9 cellular contexts compared by ENCODE assay signal in genomic region chr9:2623866-2624682, GRCh38. TPM values are rescaled to one million over a fixed set of nuclear protein-coding genes. Genes with fewer than 3 reads are reported as not detected.
DNase-seq lines count a peak whose midpoint lies in the region; ATAC-seq and TF ChIP-seq lines count a peak whose summit lies in the region.
"Had no signal": no experiment of that assay in that cellular context is flagged by ENCODE, and none has a peak within 500 bp of the region (broad histone marks: within the 10 kb centered on the region; RNA-seq: fewer than 3 reads in every experiment).

No MANE protein-coding gene starts in this region.

- no peak for TF ChIP-seq CTCF in sigmoid colon (IDR thresholded peaks at IDR 0.05)

- intact Hi-C loops in sigmoid colon (cut with DNase I), result loop anchor here (5.0 to 10.0 kb wide), 7 partner anchors 67 to 903 kb away; partner anchors contain the start of genes PUM3 and RFX3

- H3K27me3 Mint-ChIP-seq in activated naive CD8-positive, alpha-beta T cell, result peaks cover 39% of the 10 kb centered on the region

- no peak for TF ChIP-seq POLR2A in sigmoid colon (IDR thresholded peaks at IDR 0.05)

- no peaks in the 10 kb centered on the region for H3K36me3 Mint-ChIP-seq in activated naive CD8-positive, alpha-beta T cell

- no peak for ATAC-seq in GM19328 (IDR thresholded peaks at IDR 0.05; ENCODE audit: unreplicated experiment)

- WGBS in sigmoid colon, 2 donors, result 57 to 70% methylated on average over 5 of the region's 5 CpGs

- H3K27me3 ChIP-seq in HAP-1 (ENCODE audit: low read depth) (no peaks in the 10 kb centered on the region), iPS-18a (ENCODE audit: control insufficient read depth, insufficient read depth, low read length) (peaks cover 50% of the 10 kb centered on the region), sigmoid colon (no peaks in the 10 kb centered on the region)

- H3K36me3 ChIP-seq in HAP-1 (replicated peaks), result no peaks in the 10 kb centered on the region; the same call in 1 of the 2 replicates
- H3K36me3 ChIP-seq in iPS-18a (ENCODE audit: control insufficient read depth, low read depth, low read length), result no peaks in the 10 kb centered on the region
- H3K36me3 ChIP-seq in sigmoid colon, result no peaks in the 10 kb centered on the region

- no peak overlapping the region for H3K9ac ChIP-seq in iPS-18a (ENCODE audit: low read length)

- peaks cover 21% of the 10 kb centered on the region for H3K4me1 Mint-ChIP-seq in activated naive CD8-positive, alpha-beta T cell (ENCODE audit: low read depth)

- peaks cover 23% of the 10 kb centered on the region for H3K4me1 ChIP-seq in HAP-1
- H3K4me1 ChIP-seq in iPS-18a (ENCODE audit: control insufficient read depth, low read depth, low read length), result peaks cover 16% of the 10 kb centered on the region
- peaks cover 0 to 26% (median 19%) of the 10 kb centered on the region in 4 donors for H3K4me1 ChIP-seq in sigmoid colon

- H3K27ac ChIP-seq in iPS-18a (ENCODE audit: low read length) (no peak overlapping the region), sigmoid colon (peak overlapping the region; percentile 67 to 86 (median 81))

- H3K4me3 ChIP-seq in HAP-1, result peak overlapping the region; percentile 82
- H3K4me3 ChIP-seq in iPS-18a (ENCODE audit: low read length), result peak overlapping the region; percentile 68
- peak overlapping the region in 3 of 4 donors; percentile 65 to 84 (median 72) for H3K4me3 ChIP-seq in sigmoid colon

- peak overlapping the region; percentile 80 for H3K4me3 Mint-ChIP-seq in activated naive CD8-positive, alpha-beta T cell

- H3K27ac Mint-ChIP-seq in activated naive CD8-positive, alpha-beta T cell, result no peak overlapping the region

- no peaks in the 10 kb centered on the region for H3K9me3 ChIP-seq in HAP-1
- no peaks in the 10 kb centered on the region for H3K9me3 ChIP-seq in iPS-18a (ENCODE audit: control insufficient read depth, low read depth, low read length)
- no peaks in the 10 kb centered on the region for H3K9me3 ChIP-seq in sigmoid colon

- DNase-seq in HAP-1 (ENCODE audit: low spot score in 2 of 2) (no peak), sigmoid colon (no peak), hypothalamus (lab: John Stamatoyannopoulos, UW) (no peak), NCI-H146 (lab: John Stamatoyannopoulos, UW) (no peak)
- no peak for DNase-seq in stimulated activated CD4-positive, alpha-beta T cell treated with anti-CD3 and anti-CD28 coated beads, Interleukin-4, amount 100 ng/mL, for 24 hours
- DNase-seq: activated naive CD4-positive, alpha-beta T cell treated with Interleukin-2 at 50 U/mL for 16 hours had no signal

- H3K9me3 Mint-ChIP-seq in activated naive CD8-positive, alpha-beta T cell (ENCODE audit: low read depth), result no peaks in the 10 kb centered on the region

- no peak for TF ChIP-seq EP300 in sigmoid colon (IDR thresholded peaks at IDR 0.05)

- in situ Hi-C loops in HAP-1 (cut with MboI; ENCODE audit: low sequenced_read_pairs), result no loop called here

RNA-seq across cellular contexts. Expression of gene VLDLR, which starts 2.5 kb away (rescaled TPM):
- 10 to 100 TPM in 2 of 4 donors, 1 to 10 TPM in 2; 2.5 to 13.6 (median 7.4) TPM for total RNA-seq in sigmoid colon
- polyA plus RNA-seq in sigmoid colon, result 1 to 10 TPM; 1.8 to 4.0 (median 2.3) TPM
